In genomic region chr1:162235261-162235780, GRCh38 we compare ENCODE assay signal across 1 cellular context.
A peak's percentile ranks its signal among the peaks of the same experiment; 100 is the strongest.
TF ChIP-seq lines count a peak whose summit lies in the region.

No MANE protein-coding gene starts in this region.

TF ChIP-seq in HepG2, 621 proteins besides CTCF, POLR2A, EP300 and RAD21 (continued from another document and continues in another):
- no peak for TF ChIP-seq ZNF101 (CRISPR knock-in tag; IDR thresholded peaks at IDR 0.05; ENCODE audit: borderline replicate concordance, low read depth)
- TF ChIP-seq EED (CRISPR knock-in tag; IDR thresholded peaks at IDR 0.05) = no peak
- no peak for TF ChIP-seq TRAFD1 (CRISPR knock-in tag; IDR thresholded peaks at IDR 0.05; ENCODE audit: borderline replicate concordance)
- no peak for TF ChIP-seq ZNF784 (CRISPR knock-in tag; IDR thresholded peaks at IDR 0.05; ENCODE audit: borderline replicate concordance)
- TF ChIP-seq ZNF256 (CRISPR knock-in tag; conservative IDR thresholded peaks at IDR 0.05) = no peak
- TF ChIP-seq NFATC3 (CRISPR knock-in tag; IDR thresholded peaks at IDR 0.05) = no peak
- TF ChIP-seq, protein P1, sequence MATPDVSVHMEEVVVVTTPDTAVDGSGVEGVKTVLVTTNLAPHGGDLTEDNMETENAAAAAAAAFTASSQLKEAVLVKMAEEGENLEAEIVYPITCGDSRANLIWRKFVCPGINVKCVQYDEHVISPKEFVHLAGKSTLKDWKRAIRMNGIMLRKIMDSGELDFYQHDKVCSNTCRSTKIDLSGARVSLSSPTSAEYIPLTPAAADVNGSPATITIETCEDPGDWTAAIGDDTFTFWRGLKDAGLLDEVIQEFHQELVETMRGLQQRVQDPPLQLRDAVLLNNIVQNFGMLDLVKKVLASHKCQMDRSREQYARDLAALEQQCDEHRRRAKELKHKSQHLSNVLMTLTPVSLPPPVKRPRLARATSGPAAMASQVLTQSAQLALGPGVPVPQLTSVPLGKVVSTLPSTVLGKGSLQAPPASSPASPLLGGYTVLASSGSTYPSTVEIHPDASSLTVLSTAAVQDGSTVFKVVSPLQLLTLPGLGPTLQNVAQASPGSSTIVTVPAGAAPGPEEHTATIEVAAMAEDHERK (CRISPR knock-in tag; IDR thresholded peaks at IDR 0.05; ENCODE audit: low read depth) = no peak
- TF ChIP-seq HOXA9 (CRISPR knock-in tag; IDR thresholded peaks at IDR 0.05; ENCODE audit: borderline replicate concordance) = no peak
- TF ChIP-seq ZNF10 (CRISPR knock-in tag; IDR thresholded peaks at IDR 0.05; ENCODE audit: borderline replicate concordance, low read depth) = no peak
- TF ChIP-seq SRSF4 (IDR thresholded peaks at IDR 0.05; ENCODE audit: low read depth, low read length, poor library complexity, severe bottlenecking) = no peak
- TF ChIP-seq NCOR1 (IDR thresholded peaks at IDR 0.05; ENCODE audit: borderline replicate concordance, low read length) = peak; percentile 86; the same call in 1 of the 2 replicates
- TF ChIP-seq YY1 (IDR thresholded peaks at IDR 0.05; ENCODE audit: insufficient read depth, insufficient replicate concordance, low read depth, low read length) = no peak
- no peak for TF ChIP-seq SP2 (CRISPR knock-in tag; IDR thresholded peaks at IDR 0.05)
- no peak for TF ChIP-seq ARID2 (CRISPR knock-in tag; IDR thresholded peaks at IDR 0.05; ENCODE audit: borderline replicate concordance)
- TF ChIP-seq KLF12 (CRISPR knock-in tag; IDR thresholded peaks at IDR 0.05; ENCODE audit: borderline replicate concordance) = no peak
- no peak for TF ChIP-seq CAMTA2 (CRISPR knock-in tag; IDR thresholded peaks at IDR 0.05; ENCODE audit: borderline replicate concordance)
- no peak for TF ChIP-seq ZNF605 (CRISPR knock-in tag; IDR thresholded peaks at IDR 0.05)
- TF ChIP-seq ZBTB1 (CRISPR knock-in tag; IDR thresholded peaks at IDR 0.05; ENCODE audit: borderline replicate concordance) = no peak
- no peak for TF ChIP-seq TOE1 (CRISPR knock-in tag; IDR thresholded peaks at IDR 0.05)
- TF ChIP-seq GZF1 (CRISPR knock-in tag; IDR thresholded peaks at IDR 0.05) = no peak
- TF ChIP-seq CBFB (CRISPR knock-in tag; IDR thresholded peaks at IDR 0.05) = no peak
- TF ChIP-seq AKAP8 (CRISPR knock-in tag; IDR thresholded peaks at IDR 0.05) = no peak
- 0 out of 2 replicates have a peak, but pooled peaks have one; percentile 42 for TF ChIP-seq THRA (CRISPR knock-in tag; IDR thresholded peaks at IDR 0.05; ENCODE audit: borderline replicate concordance)
- TF ChIP-seq RNF2 (conservative IDR thresholded peaks at IDR 0.05; ENCODE audit: low read depth) = no peak
- no peak for TF ChIP-seq GFI1 (CRISPR knock-in tag; IDR thresholded peaks at IDR 0.05; ENCODE audit: borderline replicate concordance)
- no peak; the same call in 1 of the 2 replicates for TF ChIP-seq FOXK2 (IDR thresholded peaks at IDR 0.05)
- no peak for TF ChIP-seq ZNF839 (CRISPR knock-in tag; IDR thresholded peaks at IDR 0.05; ENCODE audit: borderline replicate concordance)
- 0 out of 2 replicates have a peak, but pooled peaks have one; percentile 29 for TF ChIP-seq ZNF749 (CRISPR knock-in tag; IDR thresholded peaks at IDR 0.05; ENCODE audit: borderline replicate concordance)
- TF ChIP-seq POLR2G (IDR thresholded peaks at IDR 0.05; ENCODE audit: low read depth, low read length) = no peak
- TF ChIP-seq TEF (CRISPR knock-in tag; IDR thresholded peaks at IDR 0.05) = peak; percentile 93
- TF ChIP-seq, protein P2, sequence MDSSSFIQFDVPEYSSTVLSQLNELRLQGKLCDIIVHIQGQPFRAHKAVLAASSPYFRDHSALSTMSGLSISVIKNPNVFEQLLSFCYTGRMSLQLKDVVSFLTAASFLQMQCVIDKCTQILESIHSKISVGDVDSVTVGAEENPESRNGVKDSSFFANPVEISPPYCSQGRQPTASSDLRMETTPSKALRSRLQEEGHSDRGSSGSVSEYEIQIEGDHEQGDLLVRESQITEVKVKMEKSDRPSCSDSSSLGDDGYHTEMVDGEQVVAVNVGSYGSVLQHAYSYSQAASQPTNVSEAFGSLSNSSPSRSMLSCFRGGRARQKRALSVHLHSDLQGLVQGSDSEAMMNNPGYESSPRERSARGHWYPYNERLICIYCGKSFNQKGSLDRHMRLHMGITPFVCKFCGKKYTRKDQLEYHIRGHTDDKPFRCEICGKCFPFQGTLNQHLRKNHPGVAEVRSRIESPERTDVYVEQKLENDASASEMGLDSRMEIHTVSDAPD (CRISPR knock-in tag; IDR thresholded peaks at IDR 0.05) = peak; percentile 97
- peak; percentile 68 for TF ChIP-seq ZEB1 (IDR thresholded peaks at IDR 0.05; ENCODE audit: insufficient replicate concordance, low read depth)
- TF ChIP-seq SETDB1 (CRISPR knock-in tag; IDR thresholded peaks at IDR 0.05; ENCODE audit: borderline replicate concordance) = no peak
- TF ChIP-seq SALL2 (CRISPR knock-in tag; IDR thresholded peaks at IDR 0.05) = no peak
- TF ChIP-seq, protein P3, sequence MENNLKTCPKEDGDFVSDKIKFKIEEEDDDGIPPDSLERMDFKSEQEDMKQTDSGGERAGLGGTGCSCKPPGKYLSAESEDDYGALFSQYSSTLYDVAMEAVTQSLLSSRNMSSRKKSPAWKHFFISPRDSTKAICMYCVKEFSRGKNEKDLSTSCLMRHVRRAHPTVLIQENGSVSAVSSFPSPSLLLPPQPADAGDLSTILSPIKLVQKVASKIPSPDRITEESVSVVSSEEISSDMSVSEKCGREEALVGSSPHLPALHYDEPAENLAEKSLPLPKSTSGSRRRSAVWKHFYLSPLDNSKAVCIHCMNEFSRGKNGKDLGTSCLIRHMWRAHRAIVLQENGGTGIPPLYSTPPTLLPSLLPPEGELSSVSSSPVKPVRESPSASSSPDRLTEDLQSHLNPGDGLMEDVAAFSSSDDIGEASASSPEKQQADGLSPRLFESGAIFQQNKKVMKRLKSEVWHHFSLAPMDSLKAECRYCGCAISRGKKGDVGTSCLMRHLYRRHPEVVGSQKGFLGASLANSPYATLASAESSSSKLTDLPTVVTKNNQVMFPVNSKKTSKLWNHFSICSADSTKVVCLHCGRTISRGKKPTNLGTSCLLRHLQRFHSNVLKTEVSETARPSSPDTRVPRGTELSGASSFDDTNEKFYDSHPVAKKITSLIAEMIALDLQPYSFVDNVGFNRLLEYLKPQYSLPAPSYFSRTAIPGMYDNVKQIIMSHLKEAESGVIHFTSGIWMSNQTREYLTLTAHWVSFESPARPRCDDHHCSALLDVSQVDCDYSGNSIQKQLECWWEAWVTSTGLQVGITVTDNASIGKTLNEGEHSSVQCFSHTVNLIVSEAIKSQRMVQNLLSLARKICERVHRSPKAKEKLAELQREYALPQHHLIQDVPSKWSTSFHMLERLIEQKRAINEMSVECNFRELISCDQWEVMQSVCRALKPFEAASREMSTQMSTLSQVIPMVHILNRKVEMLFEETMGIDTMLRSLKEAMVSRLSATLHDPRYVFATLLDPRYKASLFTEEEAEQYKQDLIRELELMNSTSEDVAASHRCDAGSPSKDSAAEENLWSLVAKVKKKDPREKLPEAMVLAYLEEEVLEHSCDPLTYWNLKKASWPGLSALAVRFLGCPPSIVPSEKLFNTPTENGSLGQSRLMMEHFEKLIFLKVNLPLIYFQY (CRISPR knock-in tag; IDR thresholded peaks at IDR 0.05; ENCODE audit: borderline replicate concordance) = no peak
- no peak for TF ChIP-seq KLF6 (CRISPR knock-in tag; IDR thresholded peaks at IDR 0.05)
- no peak for TF ChIP-seq ZNF124 (CRISPR knock-in tag; IDR thresholded peaks at IDR 0.05)
- TF ChIP-seq KLF15 (CRISPR knock-in tag; IDR thresholded peaks at IDR 0.05; ENCODE audit: borderline replicate concordance) = no peak
- no peak for TF ChIP-seq ZNF17 (CRISPR knock-in tag; IDR thresholded peaks at IDR 0.05)
- TF ChIP-seq GATAD2A (CRISPR knock-in tag; IDR thresholded peaks at IDR 0.05) = peak; percentile 94
- no peak for TF ChIP-seq ZNF329 (CRISPR knock-in tag; IDR thresholded peaks at IDR 0.05; ENCODE audit: low read depth)
- no peak for TF ChIP-seq AFF4 (CRISPR knock-in tag; IDR thresholded peaks at IDR 0.05)
- TF ChIP-seq CREB1 (IDR thresholded peaks at IDR 0.05) = no peak
- peak; percentile 56; the same call in 1 of the 2 replicates for TF ChIP-seq CREB1 (CRISPR knock-in tag; IDR thresholded peaks at IDR 0.05)
- TF ChIP-seq FOXC1 (CRISPR knock-in tag; IDR thresholded peaks at IDR 0.05; ENCODE audit: borderline replicate concordance) = peak; percentile 30; the same call in 1 of the 2 replicates
- no peak for TF ChIP-seq ATAD3A (CRISPR knock-in tag; IDR thresholded peaks at IDR 0.05)
- no peak for TF ChIP-seq KMT2B (CRISPR knock-in tag; IDR thresholded peaks at IDR 0.05)
- TF ChIP-seq, protein P4, sequence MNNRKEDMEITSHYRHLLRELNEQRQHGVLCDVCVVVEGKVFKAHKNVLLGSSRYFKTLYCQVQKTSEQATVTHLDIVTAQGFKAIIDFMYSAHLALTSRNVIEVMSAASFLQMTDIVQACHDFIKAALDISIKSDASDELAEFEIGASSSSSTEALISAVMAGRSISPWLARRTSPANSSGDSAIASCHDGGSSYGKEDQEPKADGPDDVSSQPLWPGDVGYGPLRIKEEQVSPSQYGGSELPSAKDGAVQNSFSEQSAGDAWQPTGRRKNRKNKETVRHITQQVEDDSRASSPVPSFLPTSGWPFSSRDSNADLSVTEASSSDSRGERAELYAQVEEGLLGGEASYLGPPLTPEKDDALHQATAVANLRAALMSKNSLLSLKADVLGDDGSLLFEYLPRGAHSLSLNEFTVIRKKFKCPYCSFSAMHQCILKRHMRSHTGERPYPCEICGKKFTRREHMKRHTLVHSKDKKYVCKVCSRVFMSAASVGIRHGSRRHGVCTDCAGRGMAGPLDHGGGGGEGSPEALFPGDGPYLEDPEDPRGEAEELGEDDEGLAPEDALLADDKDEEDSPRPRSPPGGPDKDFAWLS (CRISPR knock-in tag; IDR thresholded peaks at IDR 0.05; ENCODE audit: borderline replicate concordance) = no peak
